ENCODE assay signal across 6 cellular contexts in the genomic region with DNA sequence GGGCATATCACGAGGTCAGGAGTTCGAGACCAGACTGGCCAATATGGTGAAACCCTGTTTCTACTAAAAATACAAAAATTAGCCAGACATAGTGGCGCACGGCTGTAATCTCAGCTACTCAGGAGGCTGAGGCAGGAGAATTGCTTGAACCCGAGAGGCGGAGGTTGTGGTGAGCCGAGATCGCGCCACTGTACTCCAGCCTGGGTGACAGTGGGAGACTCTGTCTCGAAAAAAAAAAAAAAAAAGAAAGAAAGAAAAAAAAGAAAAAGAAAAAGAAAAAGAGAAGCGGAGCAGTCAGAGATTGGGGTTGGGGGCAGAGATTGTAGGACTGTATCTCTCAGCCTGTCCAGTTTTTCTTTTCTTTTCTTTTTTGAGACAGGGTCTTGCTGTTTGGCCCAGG. TPM values are rescaled to one million over a fixed set of nuclear protein-coding genes. Genes with fewer than 3 reads are reported as not detected.
"Had no signal": no experiment of that assay in that cellular context is flagged by ENCODE, and none has a peak within 500 bp of the region (broad histone marks: within the 10 kb centered on the region; RNA-seq: fewer than 3 reads in every experiment).

No MANE protein-coding gene starts in this region.

RNA-seq across cellular contexts. Expression of a gene that starts 8.3 kb away (rescaled TPM):
- total RNA-seq: GM23248, H4, H7, HepG2, HFFc6, HT1080 had no signal
- polyA plus RNA-seq: HepG2 had no signal
